Comparison of ENCODE assay signal across 27 cellular contexts in the genomic region with DNA sequence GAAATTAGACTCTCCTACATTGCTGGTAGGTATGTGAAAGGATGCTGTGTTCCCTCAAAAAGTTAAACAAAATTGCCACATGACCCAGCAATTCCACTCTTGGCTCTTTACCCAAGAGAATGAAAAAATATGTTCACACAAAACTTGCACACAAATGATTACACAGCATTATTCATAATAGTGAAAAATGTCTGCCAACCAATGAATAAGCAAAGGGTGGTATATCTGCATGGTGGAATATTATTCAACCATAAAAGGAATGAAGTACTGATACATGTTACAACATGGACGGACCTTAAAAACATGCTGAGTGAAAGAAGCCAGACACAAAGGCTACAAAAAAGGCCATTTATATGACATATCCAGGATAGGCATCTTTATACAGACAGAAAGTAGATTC.
"Had no signal": no experiment of that assay in that cellular context is flagged by ENCODE, and none has a peak within 500 bp of the region (broad histone marks: within the 10 kb centered on the region; RNA-seq: fewer than 3 reads in every experiment).

No MANE protein-coding gene starts in this region.

- H3K9me3 ChIP-seq: ovary, sigmoid colon had no signal

- H3K36me3 ChIP-seq: ascending aorta, esophagus muscularis mucosa, ovary, sigmoid colon, tibial nerve had no signal

- H3K4me3 ChIP-seq: ascending aorta, esophagus muscularis mucosa, ovary, sigmoid colon, smooth muscle cell, tibial nerve had no signal

- ATAC-seq: left colon; naive thymus-derived CD4-positive, alpha-beta T cell; stimulated activated naive B cell treated with anti-CD40 and anti-IgM and Interleukin-4, amounts not matched to agents 10 μg/mL and 1 μg/mL and 100 μg/mL, for 72 hours had no signal

- H3K36me3 Mint-ChIP-seq: activated naive CD8-positive, alpha-beta T cell; mesothelial cell of epicardium; naive thymus-derived CD4-positive, alpha-beta T cell had no signal

- H3K27me3 ChIP-seq: ascending aorta, esophagus muscularis mucosa, ovary, sigmoid colon, tibial nerve had no signal

- H3K27me3 Mint-ChIP-seq: activated naive CD8-positive, alpha-beta T cell; progenitor cell of endocrine pancreas; stimulated activated naive B cell treated with anti-CD40 and anti-IgM and Interleukin-4, amounts not matched to agents 10 μg/mL and 1 μg/mL and 100 μg/mL, for 72 hours had no signal

- FAIRE-seq: endothelial cell of umbilical vein, kidney had no signal

- H3K4me2 ChIP-seq: smooth muscle cell had no signal

- H3K27ac Mint-ChIP-seq: activated naive CD8-positive, alpha-beta T cell; mesothelial cell of epicardium; naive thymus-derived CD4-positive, alpha-beta T cell; progenitor cell of endocrine pancreas; stimulated activated naive B cell treated with anti-CD40 and anti-IgM and Interleukin-4, amounts not matched to agents 10 μg/mL and 1 μg/mL and 100 μg/mL, for 72 hours; T-helper 2 cell treated with Interferon-gamma antibody and Interleukin-4, amounts not matched to agents 5 μg/mL and 100 μg/mL, for 36 hours had no signal

- H3K4me3 Mint-ChIP-seq: activated naive CD8-positive, alpha-beta T cell; mesothelial cell of epicardium; naive thymus-derived CD4-positive, alpha-beta T cell; stimulated activated naive B cell treated with anti-CD40 and anti-IgM and Interleukin-4, amounts not matched to agents 10 μg/mL and 1 μg/mL and 100 μg/mL, for 72 hours; T-helper 2 cell treated with Interferon-gamma antibody and Interleukin-4, amounts not matched to agents 5 μg/mL and 100 μg/mL, for 36 hours had no signal

- H3K9me3 Mint-ChIP-seq: T-helper 2 cell treated with Interferon-gamma antibody and Interleukin-4, amounts not matched to agents 5 μg/mL and 100 μg/mL, for 36 hours had no signal

- H3K4me1 Mint-ChIP-seq: mesothelial cell of epicardium; stimulated activated naive B cell treated with anti-CD40 and anti-IgM and Interleukin-4, amounts not matched to agents 10 μg/mL and 1 μg/mL and 100 μg/mL, for 72 hours had no signal

- H3K4me1 ChIP-seq: ascending aorta had no signal

- DNase-seq: activated CD4-positive, alpha-beta T cell treated with anti-CD3 and anti-CD28 coated beads for 4 hours; activated CD4-positive, alpha-beta T cell treated with anti-CD3 and anti-CD28 coated beads, Interleukin-2, amount 50 U/mL, for 4 hours; activated CD4-positive, CD25-positive, alpha-beta regulatory T cell; activated CD8-positive, alpha-beta memory T cell treated with anti-CD3 and anti-CD28 coated beads for 24 hours; activated effector memory CD4-positive, alpha-beta T cell treated with Interleukin-2 at 50 U/mL for 16 hours; activated naive CD4-positive, alpha-beta T cell treated with Interleukin-2 at 50 U/mL for 16 hours; central memory CD4-positive, alpha-beta T cell; head of caudate nucleus; hippocampal formation; kidney; left colon; mammary epithelial cell; naive thymus-derived CD4-positive, alpha-beta T cell; ovary; sigmoid colon; stimulated activated CD4-positive, alpha-beta T cell treated with anti-CD3 and anti-CD28 coated beads, Interleukin-1b, Interleukin-23, amount 100 ng/mL, for 48 hours; stimulated activated naive B cell treated with anti-CD40 and anti-IgM and Interleukin-4, amounts not matched to agents 10 μg/mL and 1 μg/mL and 100 μg/mL, for 72 hours; T-helper 1 cell had no signal

- H3K27ac ChIP-seq: ascending aorta, esophagus muscularis mucosa, ovary, sigmoid colon, tibial nerve had no signal
